ENCODE assay signal across 1 cellular context in the genomic region with DNA sequence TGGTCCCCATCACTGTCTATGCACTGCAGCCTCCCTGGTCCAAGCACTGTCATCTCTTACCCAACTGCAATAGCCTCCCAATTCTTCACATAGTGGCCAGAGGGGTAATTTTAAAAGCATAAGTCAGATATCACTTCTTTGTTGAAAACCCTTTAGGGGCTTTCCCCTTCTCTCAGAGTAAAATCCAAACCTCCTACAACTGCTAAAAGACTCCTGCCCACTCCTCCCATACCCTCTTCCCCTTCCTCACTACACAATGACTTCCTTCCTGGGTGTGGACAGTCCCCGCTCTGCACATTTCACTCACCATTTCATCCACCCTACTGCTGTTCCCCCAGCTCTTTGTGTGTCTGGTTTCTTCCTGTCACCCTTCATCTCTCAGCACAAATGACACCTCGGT.
TF ChIP-seq lines count a peak whose summit lies in the region.

No MANE protein-coding gene starts in this region.

TF ChIP-seq in WTC11, 78 proteins besides CTCF, POLR2A, EP300 and RAD21 (continued from another document):
- TF ChIP-seq, protein P1, sequence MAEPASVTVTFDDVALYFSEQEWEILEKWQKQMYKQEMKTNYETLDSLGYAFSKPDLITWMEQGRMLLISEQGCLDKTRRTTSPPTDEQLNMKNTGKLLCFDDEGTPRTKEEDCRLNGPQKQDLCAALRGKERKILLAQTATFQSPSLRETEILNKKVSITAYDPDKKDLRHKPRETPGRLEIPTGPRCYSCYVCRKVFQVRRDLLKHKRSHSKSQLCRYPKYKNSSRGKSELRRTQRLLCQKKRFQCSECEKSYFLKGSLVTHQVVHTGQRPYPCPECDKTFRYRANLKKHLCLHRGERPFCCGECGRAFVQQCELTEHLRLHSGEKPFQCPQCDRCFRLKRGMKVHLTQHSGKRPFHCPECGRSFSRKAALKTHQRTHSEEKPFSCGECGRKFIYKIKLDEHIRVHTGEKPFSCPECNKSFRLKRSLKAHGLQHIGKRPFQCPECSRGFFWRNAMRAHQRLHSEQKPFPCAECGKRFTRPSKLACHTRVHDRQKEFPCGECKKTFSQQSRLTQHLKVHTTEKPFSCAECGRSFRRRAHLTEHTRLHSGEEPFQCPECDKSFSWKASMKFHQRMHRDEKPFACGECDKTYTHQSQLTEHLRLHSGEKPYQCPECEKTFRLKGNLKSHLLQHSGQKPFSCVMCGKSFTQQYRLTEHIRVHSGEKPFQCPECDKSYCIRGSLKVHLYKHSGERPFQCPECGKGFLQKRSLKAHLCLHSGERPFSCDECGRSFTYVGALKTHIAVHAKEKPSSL (CRISPR knock-in tag; conservative IDR thresholded peaks at IDR 0.05): no peak
- no peak for TF ChIP-seq TEAD4 (CRISPR knock-in tag; IDR thresholded peaks at IDR 0.05)
TF ChIP-seq in WTC11: peak in this region for 0.
